1 cellular context compared by ENCODE assay signal in genomic region chr1:225654688-225655508, GRCh38.
TF ChIP-seq lines count a peak whose summit lies in the region.

No MANE protein-coding gene starts in this region.

TF ChIP-seq in GM23338, 12 proteins besides CTCF, POLR2A, EP300 and RAD21:
- TF ChIP-seq ZNF462 (CRISPR knock-in tag; IDR thresholded peaks at IDR 0.05): no peak
- no peak for TF ChIP-seq STAT1 (IDR thresholded peaks at IDR 0.05; ENCODE audit: unreplicated experiment)
- TF ChIP-seq ZNF114 (CRISPR knock-in tag; IDR thresholded peaks at IDR 0.05): no peak
- TF ChIP-seq CREB1 (CRISPR knock-in tag; IDR thresholded peaks at IDR 0.05; ENCODE audit: low read depth): no peak
- TF ChIP-seq NANOG (IDR thresholded peaks at IDR 0.05; ENCODE audit: borderline replicate concordance): no peak
- no peak for TF ChIP-seq EZH2 (IDR thresholded peaks at IDR 0.05; ENCODE audit: low read depth, unreplicated experiment)
TF ChIP-seq in GM23338: peak in this region for 0.
